Comparison of ENCODE assay signal across 8 cellular contexts in genomic region chr2:32277674-32278475, GRCh38. TPM values are rescaled to one million over a fixed set of nuclear protein-coding genes. Genes with fewer than 3 reads are reported as not detected.
A peak's percentile ranks its signal among the peaks of the same experiment; 100 is the strongest.
DNase-seq lines count a peak whose midpoint lies in the region; ATAC-seq lines count a peak whose summit lies in the region.

TSS of gene YIPF4 (plus strand) at chr2:32277904. CDS start at chr2:32278156, 252 bp downstream.

- H3K4me3 Mint-ChIP-seq in activated CD4-positive, alpha-beta T cell treated with anti-CD3 and anti-CD28 coated beads, Interleukin-2, amount 10 ng/mL, durations not matched to agents 7 days and 5 days, result peak within 1 kb of the TSS; percentile 93
- peak within 1 kb of the TSS; percentile 88 for H3K4me3 Mint-ChIP-seq in dendritic cell treated with granulocyte-macrophage colony-stimulating factor and Interleukin-4, amounts not matched to agents 40 ng/mL and 50 ng/mL, for 4 days

- intact Hi-C loops in dendritic cell treated with granulocyte-macrophage colony-stimulating factor and Interleukin-4, amounts not matched to agents 40 ng/mL and 50 ng/mL, for 4 days (cut with micrococcal nuclease), result loop anchor here (2.0 to 5.0 kb wide), 3 partner anchors 15 to 111 kb away; partner anchors contain the start of genes BIRC6 and SLC30A6

- POLR2A ChIA-PET in activated CD4-positive, alpha-beta T cell treated with anti-CD3 and anti-CD28 coated beads, Interleukin-2, amount 10 ng/mL, durations not matched to agents 7 days and 5 days (lab: Charles Lee), result no interaction called here

- H3K4me1 ChIP-seq in BLaER1, result peaks cover 24% of the 10 kb centered on the region

- H3K27me3 Mint-ChIP-seq in activated CD4-positive, alpha-beta T cell treated with anti-CD3 and anti-CD28 coated beads, Interleukin-2, amount 10 ng/mL, durations not matched to agents 7 days and 5 days, result peaks cover 3% of the 10 kb centered on the region
- H3K27me3 Mint-ChIP-seq in dendritic cell treated with granulocyte-macrophage colony-stimulating factor and Interleukin-4, amounts not matched to agents 40 ng/mL and 50 ng/mL, for 4 days, result peaks cover 2% of the 10 kb centered on the region

- peaks cover 24% of the 10 kb centered on the region for H3K36me3 ChIP-seq in BLaER1

- CTCF ChIA-PET in activated CD4-positive, alpha-beta T cell treated with anti-CD3 and anti-CD28 coated beads, Interleukin-2, amount 10 ng/mL, durations not matched to agents 7 days and 5 days (lab: Charles Lee), result interaction anchor here (0.5 kb wide), 1 partner anchor 40 kb away, joined by 3 read pairs; no protein-coding TSS in a partner anchor

- H3K4me3 ChIP-seq in BLaER1, result peak within 1 kb of the TSS; percentile 91

- H3K9me3 Mint-ChIP-seq in activated CD4-positive, alpha-beta T cell treated with anti-CD3 and anti-CD28 coated beads, Interleukin-2, amount 10 ng/mL, durations not matched to agents 7 days and 5 days, result no peaks in the 10 kb centered on the region
- no peaks in the 10 kb centered on the region for H3K9me3 Mint-ChIP-seq in dendritic cell treated with granulocyte-macrophage colony-stimulating factor and Interleukin-4, amounts not matched to agents 40 ng/mL and 50 ng/mL, for 4 days

- ATAC-seq in GM19328 (IDR thresholded peaks at IDR 0.05; ENCODE audit: unreplicated experiment) (peak; percentile 99), HG03520 (IDR thresholded peaks at IDR 0.05; ENCODE audit: unreplicated experiment) (peak; percentile 99), left lobe of liver (peak; percentile 99)

- peaks cover 9% of the 10 kb centered on the region; the same call in 1 of the 2 replicates for H4K20me1 ChIP-seq in BLaER1

- peaks cover 29% of the 10 kb centered on the region for H3K4me1 Mint-ChIP-seq in activated CD4-positive, alpha-beta T cell treated with anti-CD3 and anti-CD28 coated beads, Interleukin-2, amount 10 ng/mL, durations not matched to agents 7 days and 5 days
- peaks cover 25% of the 10 kb centered on the region for H3K4me1 Mint-ChIP-seq in dendritic cell treated with granulocyte-macrophage colony-stimulating factor and Interleukin-4, amounts not matched to agents 40 ng/mL and 50 ng/mL, for 4 days (ENCODE audit: low read depth)

- H3K9ac ChIP-seq in BLaER1, result peak within 1 kb of the TSS; percentile 94

- no peaks in the 10 kb centered on the region for H3K9me3 ChIP-seq in BLaER1

- H3K27ac ChIP-seq in BLaER1, result peak within 1 kb of the TSS; percentile 91

- no peaks in the 10 kb centered on the region for H3K27me3 ChIP-seq in BLaER1

- H3K4me2 ChIP-seq in BLaER1, result peak within 1 kb of the TSS; percentile 83

- H3K27ac Mint-ChIP-seq in activated CD4-positive, alpha-beta T cell treated with anti-CD3 and anti-CD28 coated beads, Interleukin-2, amount 10 ng/mL, durations not matched to agents 7 days and 5 days, result peak within 1 kb of the TSS; percentile 92
- peak within 1 kb of the TSS; percentile 94 for H3K27ac Mint-ChIP-seq in dendritic cell treated with granulocyte-macrophage colony-stimulating factor and Interleukin-4, amounts not matched to agents 40 ng/mL and 50 ng/mL, for 4 days

- peak; percentile 87 for DNase-seq in NCI-H69 (lab: John Stamatoyannopoulos, UW)
- DNase-seq in activated CD4-positive, alpha-beta T cell treated with anti-CD3 and anti-CD28 coated beads, Interleukin-2, amount 10 ng/mL, durations not matched to agents 7 days and 5 days, result peak; percentile 90
- peak; percentile 91 for DNase-seq in left lobe of liver (ENCODE audit: low spot score)
- peak; percentile 75 for DNase-seq in stimulated activated CD4-positive, alpha-beta T cell treated with anti-CD3 and anti-CD28 coated beads, Interleukin-2, amount 100 ng/mL, for 4 hours (ENCODE audit: low read depth)

- peaks cover 13% of the 10 kb centered on the region for H3K36me3 Mint-ChIP-seq in activated CD4-positive, alpha-beta T cell treated with anti-CD3 and anti-CD28 coated beads, Interleukin-2, amount 10 ng/mL, durations not matched to agents 7 days and 5 days (ENCODE audit: low read depth)
- peaks cover 35% of the 10 kb centered on the region for H3K36me3 Mint-ChIP-seq in dendritic cell treated with granulocyte-macrophage colony-stimulating factor and Interleukin-4, amounts not matched to agents 40 ng/mL and 50 ng/mL, for 4 days (ENCODE audit: low read depth)

RNA-seq across cellular contexts. Expression of gene YIPF4, which starts in this region (rescaled TPM):
- 10 to 100 TPM; 23.1 to 39.9 TPM for total RNA-seq in activated CD4-positive, alpha-beta T cell treated with anti-CD3 and anti-CD28 coated beads, Interleukin-2, amount 10 ng/mL, durations not matched to agents 7 days and 5 days
- total RNA-seq in left lobe of liver, result 36.6 TPM

Comparison
In these comparisons a context has a peak if more than half of its experiments do, and no peak if none do; other contexts are left out.
1. Peak in every context shown above with its lines: DNase-seq, ATAC-seq, H3K4me3 ChIP-seq and H3K27ac ChIP-seq.